Comparison of ENCODE assay signal across 15 cellular contexts in genomic region chr10:109880886-109881467, GRCh38. TPM values are rescaled to one million over a fixed set of nuclear protein-coding genes. Genes with fewer than 3 reads are reported as not detected.
DNase-seq lines count a peak whose midpoint lies in the region; ATAC-seq and TF ChIP-seq lines count a peak whose summit lies in the region.
"Had no signal": no experiment of that assay in that cellular context is flagged by ENCODE, and none has a peak within 500 bp of the region (broad histone marks: within the 10 kb centered on the region; RNA-seq: fewer than 3 reads in every experiment).

No MANE protein-coding gene starts in this region.

- TF ChIP-seq CTCF in dorsolateral prefrontal cortex (IDR thresholded peaks at IDR 0.05 in 54 of 56, conservative IDR thresholded peaks at IDR 0.05 in 2 of 56; ENCODE audit: low read depth in 1 of 56, partially characterized antibody in 56 of 56) (no peak), thyroid gland (IDR thresholded peaks at IDR 0.05) (no peak)

- H3K27ac ChIP-seq in dorsolateral prefrontal cortex = peak overlapping the region in 45 of 59 donors; percentile 1 to 93 (median 47)
- H3K27ac ChIP-seq in thyroid gland = no peak overlapping the region
- H3K27ac ChIP-seq: body of pancreas, suprapubic skin had no signal

- peaks cover 33 to 36% of the 10 kb centered on the region in 2 donors for H3K36me3 ChIP-seq in thyroid gland

- no peak overlapping the region for H3K4me3 ChIP-seq in dorsolateral prefrontal cortex
- H3K4me3 ChIP-seq in thyroid gland (replicated peaks in 1 of 3) = no peak overlapping the region
- H3K4me3 ChIP-seq: body of pancreas, suprapubic skin had no signal

- H3K9me3 ChIP-seq in thyroid gland = no peaks in the 10 kb centered on the region
- H3K9me3 ChIP-seq: body of pancreas, suprapubic skin had no signal

- ATAC-seq in GM18520 (IDR thresholded peaks at IDR 0.05; ENCODE audit: unreplicated experiment) = peak; percentile 54
- peak; percentile 53 for ATAC-seq in GM21447 (IDR thresholded peaks at IDR 0.05; ENCODE audit: unreplicated experiment)
- peak; percentile 64 for ATAC-seq in HG03103 (IDR thresholded peaks at IDR 0.05; ENCODE audit: low read depth, unreplicated experiment)
- ATAC-seq: body of pancreas; CD8-positive, alpha-beta T cell had no signal

- TF ChIP-seq POLR2A in thyroid gland (IDR thresholded peaks at IDR 0.05) = no peak

- intact Hi-C loops in dorsolateral prefrontal cortex (cut with DNase I) (loop anchor here (5.0 to 10.0 kb wide), 9 partner anchors 41 to 664 kb away; partner anchors contain the start of genes ADD3 (in 2 of the 2), MXI1 (in 1 of the 2), SMNDC1 (in 1 of the 2) and XPNPEP1 (in 1 of the 2)), thyroid gland (cut with DNase I) (loop anchor here (5.0 to 10.0 kb wide), 2 partner anchors 331 to 404 kb away; no protein-coding TSS in a partner anchor)

- 86 to 95% methylated on average over 8 of the region's 8 CpGs for WGBS in thyroid gland, 2 donors

- H3K27me3 ChIP-seq in dorsolateral prefrontal cortex (no peaks in the 10 kb centered on the region), thyroid gland (no peaks in the 10 kb centered on the region)
- H3K27me3 ChIP-seq: body of pancreas, suprapubic skin had no signal

- H3K4me1 ChIP-seq in thyroid gland = peaks cover 6 to 10% of the 10 kb centered on the region in 2 donors

- DNase-seq in dorsolateral prefrontal cortex (no peak), ureter (ENCODE audit: low spot score) (no peak), thyroid gland (no peak), NCI-H345 (lab: John Stamatoyannopoulos, UW) (no peak), NCI-H187 treated with DMSO at 0.1 percent for 48 hours (lab: John Stamatoyannopoulos, UW) (no peak)
- DNase-seq: activated T-cell treated with anti-CD3 and anti-CD28 coated beads for 4 hours; body of pancreas; CD8-positive, alpha-beta T cell; NCI-H446 treated with DMSO at 0.1 percent for 48 hours; retina; RPMI8226 had no signal

RNA-seq across cellular contexts. Expression of gene XPNPEP1, which starts 42.3 kb away (rescaled TPM):
- 10 to 100 TPM; 42.7 to 96.7 (median 63.5) TPM for total RNA-seq in dorsolateral prefrontal cortex
- 106 TPM for total RNA-seq in ureter
- total RNA-seq in thyroid gland = 10 to 100 TPM; 72.7 to 89.0 (median 84.0) TPM

Comparison
In these comparisons a context has a peak if more than half of its experiments do, and no peak if none do; other contexts are left out.
1. H3K27ac ChIP-seq: peak in dorsolateral prefrontal cortex (45 of 59); none in thyroid gland (0 of 3).
2. Peak in every context shown above with its lines, with median percentiles within 50 percentile points of each other: ATAC-seq.